Comparison of ENCODE assay signal across 8 cellular contexts in genomic region chr2:64260817-64261216, GRCh38.
A peak's percentile ranks its signal among the peaks of the same experiment; 100 is the strongest.
DNase-seq lines count a peak whose midpoint lies in the region; ATAC-seq and TF ChIP-seq lines count a peak whose summit lies in the region.

No MANE protein-coding gene starts in this region.

- DNase-seq in activated CD4-positive, alpha-beta T cell treated with anti-CD3 and anti-CD28 coated beads for 4 hours, result peak; percentile 9 to 12
- no peak for DNase-seq in activated CD4-positive, alpha-beta T cell treated with anti-CD3 and anti-CD28 coated beads, Interleukin-2, amount 50 U/mL, for 1 hour
- DNase-seq in SKM-1 treated with dmso at 0.1 percent for 144 hours (lab: John Stamatoyannopoulos, UW; ENCODE audit: unreplicated experiment) (peak; percentile 90), fibroblast of pulmonary artery (ENCODE audit: low read depth) (peak; percentile 31), sciatic nerve (ENCODE audit: low spot score) (peak; percentile 67), T-helper 9 cell (no peak), AG08396 (ENCODE audit: low spot score) (no peak)

- intact Hi-C loops in sciatic nerve (cut with DNase I), result no loop called here

- ATAC-seq in HG02970 (IDR thresholded peaks at IDR 0.05; ENCODE audit: low FRiP score, unreplicated experiment), result peak; percentile 85
- peak; percentile 82 for ATAC-seq in sciatic nerve

- no peak for TF ChIP-seq CTCF in fibroblast of pulmonary artery (IDR thresholded peaks at IDR 0.05; ENCODE audit: low read length, missing control alignments)

- no peak overlapping the region for H3K4me3 ChIP-seq in fibroblast of pulmonary artery (replicated peaks; ENCODE audit: low read depth, low read length)

Comparison
In these comparisons a context has a peak if more than half of its experiments do, and no peak if none do; other contexts are left out.
1. DNase-seq: peak in activated CD4-positive, alpha-beta T cell treated with anti-CD3 and anti-CD28 coated beads for 4 hours (2 of 2), SKM-1 treated with dmso at 0.1 percent for 144 hours (single experiment), fibroblast of pulmonary artery (single experiment) and sciatic nerve (single experiment); none in activated CD4-positive, alpha-beta T cell treated with anti-CD3 and anti-CD28 coated beads, Interleukin-2, amount 50 U/mL, for 1 hour (single experiment), T-helper 9 cell (single experiment) and AG08396 (single experiment).